In the genomic region with DNA sequence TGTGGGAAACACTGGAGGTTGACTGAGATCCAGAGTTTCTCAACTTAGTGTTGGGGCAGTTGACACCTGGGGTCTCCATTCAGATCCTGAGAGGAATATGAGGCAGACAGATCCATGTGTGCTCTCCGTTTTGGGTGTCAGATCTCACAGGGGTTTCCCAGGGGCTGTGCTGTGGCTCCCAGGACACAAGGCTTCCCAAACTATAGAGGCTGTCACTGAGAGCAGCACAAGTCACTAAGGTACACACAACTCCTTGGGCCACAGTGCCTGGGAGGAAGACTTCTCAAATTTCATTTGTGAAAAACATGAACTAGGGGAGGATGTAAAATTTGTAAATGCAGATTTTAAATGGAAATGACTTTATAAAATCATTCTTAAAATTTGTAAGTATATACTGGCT, we compare ENCODE assay signal across 1 cellular context.
TF ChIP-seq lines count a peak whose summit lies in the region.

No MANE protein-coding gene starts in this region.

TF ChIP-seq in GM23338, 12 proteins besides CTCF, POLR2A, EP300 and RAD21 (continued from another document):
- TF ChIP-seq, protein P1, sequence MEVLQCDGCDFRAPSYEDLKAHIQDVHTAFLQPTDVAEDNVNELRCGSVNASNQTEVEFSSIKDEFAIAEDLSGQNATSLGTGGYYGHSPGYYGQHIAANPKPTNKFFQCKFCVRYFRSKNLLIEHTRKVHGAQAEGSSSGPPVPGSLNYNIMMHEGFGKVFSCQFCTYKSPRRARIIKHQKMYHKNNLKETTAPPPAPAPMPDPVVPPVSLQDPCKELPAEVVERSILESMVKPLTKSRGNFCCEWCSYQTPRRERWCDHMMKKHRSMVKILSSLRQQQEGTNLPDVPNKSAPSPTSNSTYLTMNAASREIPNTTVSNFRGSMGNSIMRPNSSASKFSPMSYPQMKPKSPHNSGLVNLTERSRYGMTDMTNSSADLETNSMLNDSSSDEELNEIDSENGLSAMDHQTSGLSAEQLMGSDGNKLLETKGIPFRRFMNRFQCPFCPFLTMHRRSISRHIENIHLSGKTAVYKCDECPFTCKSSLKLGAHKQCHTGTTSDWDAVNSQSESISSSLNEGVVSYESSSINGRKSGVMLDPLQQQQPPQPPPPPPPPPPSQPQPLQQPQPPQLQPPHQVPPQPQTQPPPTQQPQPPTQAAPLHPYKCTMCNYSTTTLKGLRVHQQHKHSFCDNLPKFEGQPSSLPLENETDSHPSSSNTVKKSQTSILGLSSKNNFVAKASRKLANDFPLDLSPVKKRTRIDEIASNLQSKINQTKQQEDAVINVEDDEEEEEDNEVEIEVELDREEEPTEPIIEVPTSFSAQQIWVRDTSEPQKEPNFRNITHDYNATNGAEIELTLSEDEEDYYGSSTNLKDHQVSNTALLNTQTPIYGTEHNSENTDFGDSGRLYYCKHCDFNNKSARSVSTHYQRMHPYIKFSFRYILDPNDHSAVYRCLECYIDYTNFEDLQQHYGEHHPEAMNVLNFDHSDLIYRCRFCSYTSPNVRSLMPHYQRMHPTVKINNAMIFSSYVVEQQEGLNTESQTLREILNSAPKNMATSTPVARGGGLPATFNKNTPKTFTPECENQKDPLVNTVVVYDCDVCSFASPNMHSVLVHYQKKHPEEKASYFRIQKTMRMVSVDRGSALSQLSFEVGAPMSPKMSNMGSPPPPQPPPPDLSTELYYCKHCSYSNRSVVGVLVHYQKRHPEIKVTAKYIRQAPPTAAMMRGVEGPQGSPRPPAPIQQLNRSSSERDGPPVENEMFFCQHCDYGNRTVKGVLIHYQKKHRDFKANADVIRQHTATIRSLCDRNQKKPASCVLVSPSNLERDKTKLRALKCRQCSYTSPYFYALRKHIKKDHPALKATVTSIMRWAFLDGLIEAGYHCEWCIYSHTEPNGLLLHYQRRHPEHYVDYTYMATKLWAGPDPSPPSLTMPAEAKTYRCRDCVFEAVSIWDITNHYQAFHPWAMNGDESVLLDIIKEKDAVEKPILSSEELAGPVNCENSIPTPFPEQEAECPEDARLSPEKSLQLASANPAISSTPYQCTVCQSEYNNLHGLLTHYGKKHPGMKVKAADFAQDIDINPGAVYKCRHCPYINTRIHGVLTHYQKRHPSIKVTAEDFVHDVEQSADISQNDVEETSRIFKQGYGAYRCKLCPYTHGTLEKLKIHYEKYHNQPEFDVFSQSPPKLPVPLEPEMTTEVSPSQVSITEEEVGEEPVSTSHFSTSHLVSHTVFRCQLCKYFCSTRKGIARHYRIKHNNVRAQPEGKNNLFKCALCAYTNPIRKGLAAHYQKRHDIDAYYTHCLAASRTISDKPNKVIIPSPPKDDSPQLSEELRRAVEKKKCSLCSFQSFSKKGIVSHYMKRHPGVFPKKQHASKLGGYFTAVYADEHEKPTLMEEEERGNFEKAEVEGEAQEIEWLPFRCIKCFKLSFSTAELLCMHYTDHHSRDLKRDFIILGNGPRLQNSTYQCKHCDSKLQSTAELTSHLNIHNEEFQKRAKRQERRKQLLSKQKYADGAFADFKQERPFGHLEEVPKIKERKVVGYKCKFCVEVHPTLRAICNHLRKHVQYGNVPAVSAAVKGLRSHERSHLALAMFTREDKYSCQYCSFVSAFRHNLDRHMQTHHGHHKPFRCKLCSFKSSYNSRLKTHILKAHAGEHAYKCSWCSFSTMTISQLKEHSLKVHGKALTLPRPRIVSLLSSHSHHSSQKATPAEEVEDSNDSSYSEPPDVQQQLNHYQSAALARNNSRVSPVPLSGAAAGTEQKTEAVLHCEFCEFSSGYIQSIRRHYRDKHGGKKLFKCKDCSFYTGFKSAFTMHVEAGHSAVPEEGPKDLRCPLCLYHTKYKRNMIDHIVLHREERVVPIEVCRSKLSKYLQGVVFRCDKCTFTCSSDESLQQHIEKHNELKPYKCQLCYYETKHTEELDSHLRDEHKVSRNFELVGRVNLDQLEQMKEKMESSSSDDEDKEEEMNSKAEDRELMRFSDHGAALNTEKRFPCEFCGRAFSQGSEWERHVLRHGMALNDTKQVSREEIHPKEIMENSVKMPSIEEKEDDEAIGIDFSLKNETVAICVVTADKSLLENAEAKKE (CRISPR knock-in tag; IDR thresholded peaks at IDR 0.05): no peak
